1 cellular context compared by ENCODE assay signal in the genomic region with DNA sequence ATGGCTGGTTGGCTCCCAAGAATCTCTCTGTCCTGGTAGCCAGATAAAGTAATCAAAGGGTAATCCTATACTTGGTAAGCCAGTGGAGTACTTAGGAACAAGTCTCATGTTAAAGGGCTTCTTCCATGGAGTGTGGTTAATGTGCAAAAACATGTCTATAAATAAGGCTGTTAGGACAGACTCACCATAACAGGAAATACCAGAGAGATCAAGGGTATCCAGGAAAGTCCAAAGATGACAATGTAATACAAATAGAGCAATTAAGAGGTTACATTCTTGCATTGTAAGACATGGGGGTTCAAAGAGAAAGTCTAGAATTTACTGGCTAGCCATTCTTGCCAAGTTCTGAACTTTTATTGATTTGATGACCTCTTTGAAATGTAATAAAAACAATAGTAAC.
TF ChIP-seq lines count a peak whose summit lies in the region.

No MANE protein-coding gene starts in this region.

TF ChIP-seq in HepG2, 621 proteins besides CTCF, POLR2A, EP300 and RAD21 (continued from another document and continues in another):
- TF ChIP-seq, protein P1, sequence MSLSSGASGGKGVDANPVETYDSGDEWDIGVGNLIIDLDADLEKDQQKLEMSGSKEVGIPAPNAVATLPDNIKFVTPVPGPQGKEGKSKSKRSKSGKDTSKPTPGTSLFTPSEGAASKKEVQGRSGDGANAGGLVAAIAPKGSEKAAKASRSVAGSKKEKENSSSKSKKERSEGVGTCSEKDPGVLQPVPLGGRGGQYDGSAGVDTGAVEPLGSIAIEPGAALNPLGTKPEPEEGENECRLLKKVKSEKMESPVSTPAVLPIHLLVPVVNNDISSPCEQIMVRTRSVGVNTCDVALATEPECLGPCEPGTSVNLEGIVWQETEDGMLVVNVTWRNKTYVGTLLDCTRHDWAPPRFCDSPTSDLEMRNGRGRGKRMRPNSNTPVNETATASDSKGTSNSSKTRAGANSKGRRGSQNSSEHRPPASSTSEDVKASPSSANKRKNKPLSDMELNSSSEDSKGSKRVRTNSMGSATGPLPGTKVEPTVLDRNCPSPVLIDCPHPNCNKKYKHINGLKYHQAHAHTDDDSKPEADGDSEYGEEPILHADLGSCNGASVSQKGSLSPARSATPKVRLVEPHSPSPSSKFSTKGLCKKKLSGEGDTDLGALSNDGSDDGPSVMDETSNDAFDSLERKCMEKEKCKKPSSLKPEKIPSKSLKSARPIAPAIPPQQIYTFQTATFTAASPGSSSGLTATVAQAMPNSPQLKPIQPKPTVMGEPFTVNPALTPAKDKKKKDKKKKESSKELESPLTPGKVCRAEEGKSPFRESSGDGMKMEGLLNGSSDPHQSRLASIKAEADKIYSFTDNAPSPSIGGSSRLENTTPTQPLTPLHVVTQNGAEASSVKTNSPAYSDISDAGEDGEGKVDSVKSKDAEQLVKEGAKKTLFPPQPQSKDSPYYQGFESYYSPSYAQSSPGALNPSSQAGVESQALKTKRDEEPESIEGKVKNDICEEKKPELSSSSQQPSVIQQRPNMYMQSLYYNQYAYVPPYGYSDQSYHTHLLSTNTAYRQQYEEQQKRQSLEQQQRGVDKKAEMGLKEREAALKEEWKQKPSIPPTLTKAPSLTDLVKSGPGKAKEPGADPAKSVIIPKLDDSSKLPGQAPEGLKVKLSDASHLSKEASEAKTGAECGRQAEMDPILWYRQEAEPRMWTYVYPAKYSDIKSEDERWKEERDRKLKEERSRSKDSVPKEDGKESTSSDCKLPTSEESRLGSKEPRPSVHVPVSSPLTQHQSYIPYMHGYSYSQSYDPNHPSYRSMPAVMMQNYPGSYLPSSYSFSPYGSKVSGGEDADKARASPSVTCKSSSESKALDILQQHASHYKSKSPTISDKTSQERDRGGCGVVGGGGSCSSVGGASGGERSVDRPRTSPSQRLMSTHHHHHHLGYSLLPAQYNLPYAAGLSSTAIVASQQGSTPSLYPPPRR (CRISPR knock-in tag; IDR thresholded peaks at IDR 0.05; ENCODE audit: borderline replicate concordance), result 0 out of 2 replicates have a peak, but pooled peaks have one; percentile 22
- TF ChIP-seq, protein P2, sequence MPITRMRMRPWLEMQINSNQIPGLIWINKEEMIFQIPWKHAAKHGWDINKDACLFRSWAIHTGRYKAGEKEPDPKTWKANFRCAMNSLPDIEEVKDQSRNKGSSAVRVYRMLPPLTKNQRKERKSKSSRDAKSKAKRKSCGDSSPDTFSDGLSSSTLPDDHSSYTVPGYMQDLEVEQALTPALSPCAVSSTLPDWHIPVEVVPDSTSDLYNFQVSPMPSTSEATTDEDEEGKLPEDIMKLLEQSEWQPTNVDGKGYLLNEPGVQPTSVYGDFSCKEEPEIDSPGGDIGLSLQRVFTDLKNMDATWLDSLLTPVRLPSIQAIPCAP (CRISPR knock-in tag; IDR thresholded peaks at IDR 0.05; ENCODE audit: low read depth), result no peak
- TF ChIP-seq KLF11 (CRISPR knock-in tag; IDR thresholded peaks at IDR 0.05) (no peak), ZNF317 (CRISPR knock-in tag; IDR thresholded peaks at IDR 0.05) (no peak), ZNF607 (CRISPR knock-in tag; IDR thresholded peaks at IDR 0.05; ENCODE audit: borderline replicate concordance) (no peak), DPF2 (CRISPR knock-in tag; IDR thresholded peaks at IDR 0.05; ENCODE audit: borderline replicate concordance, low read depth) (0 out of 2 replicates have a peak, but pooled peaks have one; percentile 24), ZNF274 (CRISPR knock-in tag; IDR thresholded peaks at IDR 0.05) (no peak), KDM3A (CRISPR knock-in tag; IDR thresholded peaks at IDR 0.05; ENCODE audit: low read depth) (no peak), ZNF747 (CRISPR knock-in tag; IDR thresholded peaks at IDR 0.05; ENCODE audit: borderline replicate concordance) (no peak), PPARG (CRISPR knock-in tag; conservative IDR thresholded peaks at IDR 0.05) (0 out of 2 replicates have a peak, but pooled peaks have one; percentile 24), NCOA1 (CRISPR knock-in tag; IDR thresholded peaks at IDR 0.05) (no peak), MYNN (CRISPR knock-in tag; IDR thresholded peaks at IDR 0.05; ENCODE audit: low read depth) (no peak), RXRB (CRISPR knock-in tag; IDR thresholded peaks at IDR 0.05; ENCODE audit: borderline replicate concordance) (peak; percentile 80; the same call in 1 of the 2 replicates), HMGA1 (CRISPR knock-in tag; conservative IDR thresholded peaks at IDR 0.05) (no peak), FOXO1 (CRISPR knock-in tag; IDR thresholded peaks at IDR 0.05) (peak; percentile 80), ZNF781 (CRISPR knock-in tag; IDR thresholded peaks at IDR 0.05; ENCODE audit: borderline replicate concordance, not compliant biosample characterization) (no peak), ZNF333 (CRISPR knock-in tag; IDR thresholded peaks at IDR 0.05; ENCODE audit: borderline replicate concordance) (no peak), ZNF207 (IDR thresholded peaks at IDR 0.05; ENCODE audit: borderline replicate concordance) (no peak), ESRRA (CRISPR knock-in tag; IDR thresholded peaks at IDR 0.05; ENCODE audit: low read depth) (no peak), CENPX (CRISPR knock-in tag; IDR thresholded peaks at IDR 0.05) (no peak), SP2 (CRISPR knock-in tag; IDR thresholded peaks at IDR 0.05) (no peak), ZNF660 (CRISPR knock-in tag; IDR thresholded peaks at IDR 0.05; ENCODE audit: borderline replicate concordance, low read depth) (no peak), MAFF (IDR thresholded peaks at IDR 0.05; ENCODE audit: low read depth, low read length) (no peak), ZNF879 (CRISPR knock-in tag; IDR thresholded peaks at IDR 0.05) (no peak), CC2D1A (CRISPR knock-in tag; IDR thresholded peaks at IDR 0.05) (no peak), SRY (CRISPR knock-in tag; IDR thresholded peaks at IDR 0.05) (no peak), MTF1 (CRISPR knock-in tag; IDR thresholded peaks at IDR 0.05) (no peak), SRSF1 (optimal IDR thresholded peaks at IDR 0.05; ENCODE audit: low read depth, low read length) (no peak), ARNTL (CRISPR knock-in tag; IDR thresholded peaks at IDR 0.05) (no peak), PCBP1 (IDR thresholded peaks at IDR 0.05; ENCODE audit: borderline replicate concordance, low read depth, low read length) (no peak), RCOR2 (CRISPR knock-in tag; IDR thresholded peaks at IDR 0.05) (0 out of 2 replicates have a peak, but pooled peaks have one; percentile 20), TARDBP (CRISPR knock-in tag; IDR thresholded peaks at IDR 0.05) (peak; percentile 43; the same call in 1 of the 2 replicates), TSC22D2 (CRISPR knock-in tag; IDR thresholded peaks at IDR 0.05; ENCODE audit: borderline replicate concordance) (no peak)
- TF ChIP-seq, protein P3, sequence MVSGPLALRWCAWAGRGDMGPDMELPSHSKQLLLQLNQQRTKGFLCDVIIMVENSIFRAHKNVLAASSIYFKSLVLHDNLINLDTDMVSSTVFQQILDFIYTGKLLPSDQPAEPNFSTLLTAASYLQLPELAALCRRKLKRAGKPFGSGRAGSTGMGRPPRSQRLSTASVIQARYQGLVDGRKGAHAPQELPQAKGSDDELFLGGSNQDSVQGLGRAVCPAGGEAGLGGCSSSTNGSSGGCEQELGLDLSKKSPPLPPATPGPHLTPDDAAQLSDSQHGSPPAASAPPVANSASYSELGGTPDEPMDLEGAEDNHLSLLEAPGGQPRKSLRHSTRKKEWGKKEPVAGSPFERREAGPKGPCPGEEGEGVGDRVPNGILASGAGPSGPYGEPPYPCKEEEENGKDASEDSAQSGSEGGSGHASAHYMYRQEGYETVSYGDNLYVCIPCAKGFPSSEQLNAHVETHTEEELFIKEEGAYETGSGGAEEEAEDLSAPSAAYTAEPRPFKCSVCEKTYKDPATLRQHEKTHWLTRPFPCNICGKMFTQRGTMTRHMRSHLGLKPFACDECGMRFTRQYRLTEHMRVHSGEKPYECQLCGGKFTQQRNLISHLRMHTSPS (CRISPR knock-in tag; IDR thresholded peaks at IDR 0.05; ENCODE audit: low read depth), result no peak
- TF ChIP-seq, protein P4, sequence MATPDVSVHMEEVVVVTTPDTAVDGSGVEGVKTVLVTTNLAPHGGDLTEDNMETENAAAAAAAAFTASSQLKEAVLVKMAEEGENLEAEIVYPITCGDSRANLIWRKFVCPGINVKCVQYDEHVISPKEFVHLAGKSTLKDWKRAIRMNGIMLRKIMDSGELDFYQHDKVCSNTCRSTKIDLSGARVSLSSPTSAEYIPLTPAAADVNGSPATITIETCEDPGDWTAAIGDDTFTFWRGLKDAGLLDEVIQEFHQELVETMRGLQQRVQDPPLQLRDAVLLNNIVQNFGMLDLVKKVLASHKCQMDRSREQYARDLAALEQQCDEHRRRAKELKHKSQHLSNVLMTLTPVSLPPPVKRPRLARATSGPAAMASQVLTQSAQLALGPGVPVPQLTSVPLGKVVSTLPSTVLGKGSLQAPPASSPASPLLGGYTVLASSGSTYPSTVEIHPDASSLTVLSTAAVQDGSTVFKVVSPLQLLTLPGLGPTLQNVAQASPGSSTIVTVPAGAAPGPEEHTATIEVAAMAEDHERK (CRISPR knock-in tag; IDR thresholded peaks at IDR 0.05; ENCODE audit: low read depth), result no peak
- TF ChIP-seq, protein P5, sequence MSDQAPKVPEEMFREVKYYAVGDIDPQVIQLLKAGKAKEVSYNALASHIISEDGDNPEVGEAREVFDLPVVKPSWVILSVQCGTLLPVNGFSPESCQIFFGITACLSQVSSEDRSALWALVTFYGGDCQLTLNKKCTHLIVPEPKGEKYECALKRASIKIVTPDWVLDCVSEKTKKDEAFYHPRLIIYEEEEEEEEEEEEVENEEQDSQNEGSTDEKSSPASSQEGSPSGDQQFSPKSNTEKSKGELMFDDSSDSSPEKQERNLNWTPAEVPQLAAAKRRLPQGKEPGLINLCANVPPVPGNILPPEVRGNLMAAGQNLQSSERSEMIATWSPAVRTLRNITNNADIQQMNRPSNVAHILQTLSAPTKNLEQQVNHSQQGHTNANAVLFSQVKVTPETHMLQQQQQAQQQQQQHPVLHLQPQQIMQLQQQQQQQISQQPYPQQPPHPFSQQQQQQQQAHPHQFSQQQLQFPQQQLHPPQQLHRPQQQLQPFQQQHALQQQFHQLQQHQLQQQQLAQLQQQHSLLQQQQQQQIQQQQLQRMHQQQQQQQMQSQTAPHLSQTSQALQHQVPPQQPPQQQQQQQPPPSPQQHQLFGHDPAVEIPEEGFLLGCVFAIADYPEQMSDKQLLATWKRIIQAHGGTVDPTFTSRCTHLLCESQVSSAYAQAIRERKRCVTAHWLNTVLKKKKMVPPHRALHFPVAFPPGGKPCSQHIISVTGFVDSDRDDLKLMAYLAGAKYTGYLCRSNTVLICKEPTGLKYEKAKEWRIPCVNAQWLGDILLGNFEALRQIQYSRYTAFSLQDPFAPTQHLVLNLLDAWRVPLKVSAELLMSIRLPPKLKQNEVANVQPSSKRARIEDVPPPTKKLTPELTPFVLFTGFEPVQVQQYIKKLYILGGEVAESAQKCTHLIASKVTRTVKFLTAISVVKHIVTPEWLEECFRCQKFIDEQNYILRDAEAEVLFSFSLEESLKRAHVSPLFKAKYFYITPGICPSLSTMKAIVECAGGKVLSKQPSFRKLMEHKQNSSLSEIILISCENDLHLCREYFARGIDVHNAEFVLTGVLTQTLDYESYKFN (CRISPR knock-in tag; conservative IDR thresholded peaks at IDR 0.05), result peak; percentile 88
- TF ChIP-seq, protein P6, sequence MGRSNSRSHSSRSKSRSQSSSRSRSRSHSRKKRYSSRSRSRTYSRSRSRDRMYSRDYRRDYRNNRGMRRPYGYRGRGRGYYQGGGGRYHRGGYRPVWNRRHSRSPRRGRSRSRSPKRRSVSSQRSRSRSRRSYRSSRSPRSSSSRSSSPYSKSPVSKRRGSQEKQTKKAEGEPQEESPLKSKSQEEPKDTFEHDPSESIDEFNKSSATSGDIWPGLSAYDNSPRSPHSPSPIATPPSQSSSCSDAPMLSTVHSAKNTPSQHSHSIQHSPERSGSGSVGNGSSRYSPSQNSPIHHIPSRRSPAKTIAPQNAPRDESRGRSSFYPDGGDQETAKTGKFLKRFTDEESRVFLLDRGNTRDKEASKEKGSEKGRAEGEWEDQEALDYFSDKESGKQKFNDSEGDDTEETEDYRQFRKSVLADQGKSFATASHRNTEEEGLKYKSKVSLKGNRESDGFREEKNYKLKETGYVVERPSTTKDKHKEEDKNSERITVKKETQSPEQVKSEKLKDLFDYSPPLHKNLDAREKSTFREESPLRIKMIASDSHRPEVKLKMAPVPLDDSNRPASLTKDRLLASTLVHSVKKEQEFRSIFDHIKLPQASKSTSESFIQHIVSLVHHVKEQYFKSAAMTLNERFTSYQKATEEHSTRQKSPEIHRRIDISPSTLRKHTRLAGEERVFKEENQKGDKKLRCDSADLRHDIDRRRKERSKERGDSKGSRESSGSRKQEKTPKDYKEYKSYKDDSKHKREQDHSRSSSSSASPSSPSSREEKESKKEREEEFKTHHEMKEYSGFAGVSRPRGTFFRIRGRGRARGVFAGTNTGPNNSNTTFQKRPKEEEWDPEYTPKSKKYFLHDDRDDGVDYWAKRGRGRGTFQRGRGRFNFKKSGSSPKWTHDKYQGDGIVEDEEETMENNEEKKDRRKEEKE (IDR thresholded peaks at IDR 0.05), result no peak
- TF ChIP-seq, protein P7, sequence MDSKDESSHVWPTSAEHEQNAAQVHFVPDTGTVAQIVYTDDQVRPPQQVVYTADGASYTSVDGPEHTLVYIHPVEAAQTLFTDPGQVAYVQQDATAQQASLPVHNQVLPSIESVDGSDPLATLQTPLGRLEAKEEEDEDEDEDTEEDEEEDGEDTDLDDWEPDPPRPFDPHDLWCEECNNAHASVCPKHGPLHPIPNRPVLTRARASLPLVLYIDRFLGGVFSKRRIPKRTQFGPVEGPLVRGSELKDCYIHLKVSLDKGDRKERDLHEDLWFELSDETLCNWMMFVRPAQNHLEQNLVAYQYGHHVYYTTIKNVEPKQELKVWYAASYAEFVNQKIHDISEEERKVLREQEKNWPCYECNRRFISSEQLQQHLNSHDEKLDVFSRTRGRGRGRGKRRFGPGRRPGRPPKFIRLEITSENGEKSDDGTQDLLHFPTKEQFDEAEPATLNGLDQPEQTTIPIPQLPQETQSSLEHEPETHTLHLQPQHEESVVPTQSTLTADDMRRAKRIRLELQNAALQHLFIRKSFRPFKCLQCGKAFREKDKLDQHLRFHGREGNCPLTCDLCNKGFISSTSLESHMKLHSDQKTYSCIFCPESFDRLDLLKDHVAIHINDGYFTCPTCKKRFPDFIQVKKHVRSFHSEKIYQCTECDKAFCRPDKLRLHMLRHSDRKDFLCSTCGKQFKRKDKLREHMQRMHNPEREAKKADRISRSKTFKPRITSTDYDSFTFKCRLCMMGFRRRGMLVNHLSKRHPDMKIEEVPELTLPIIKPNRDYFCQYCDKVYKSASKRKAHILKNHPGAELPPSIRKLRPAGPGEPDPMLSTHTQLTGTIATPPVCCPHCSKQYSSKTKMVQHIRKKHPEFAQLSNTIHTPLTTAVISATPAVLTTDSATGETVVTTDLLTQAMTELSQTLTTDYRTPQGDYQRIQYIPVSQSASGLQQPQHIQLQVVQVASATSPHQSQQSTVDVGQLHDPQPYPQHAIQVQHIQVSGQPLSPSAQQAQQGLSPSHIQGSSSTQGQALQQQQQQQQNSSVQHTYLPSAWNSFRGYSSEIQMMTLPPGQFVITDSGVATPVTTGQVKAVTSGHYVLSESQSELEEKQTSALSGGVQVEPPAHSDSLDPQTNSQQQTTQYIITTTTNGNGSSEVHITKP (CRISPR knock-in tag; IDR thresholded peaks at IDR 0.05; ENCODE audit: low read depth), result no peak
- TF ChIP-seq, protein P8, sequence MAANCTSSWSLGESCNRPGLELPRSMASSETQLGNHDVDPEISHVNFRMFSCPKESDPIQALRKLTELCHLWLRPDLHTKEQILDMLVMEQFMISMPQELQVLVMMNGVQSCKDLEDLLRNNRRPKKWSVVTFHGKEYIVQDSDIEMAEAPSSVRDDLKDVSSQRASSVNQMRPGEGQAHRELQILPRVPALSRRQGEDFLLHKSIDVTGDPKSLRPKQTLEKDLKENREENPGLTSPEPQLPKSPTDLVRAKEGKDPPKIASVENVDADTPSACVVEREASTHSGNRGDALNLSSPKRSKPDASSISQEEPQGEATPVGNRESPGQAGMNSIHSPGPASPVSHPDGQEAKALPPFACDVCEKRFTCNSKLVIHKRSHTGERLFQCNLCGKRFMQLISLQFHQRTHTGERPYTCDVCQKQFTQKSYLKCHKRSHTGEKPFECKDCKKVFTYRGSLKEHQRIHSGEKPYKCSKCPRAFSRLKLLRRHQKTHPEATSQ (CRISPR knock-in tag; IDR thresholded peaks at IDR 0.05; ENCODE audit: borderline replicate concordance), result no peak
